Comparison of ENCODE assay signal across 7 cellular contexts in the genomic region with DNA sequence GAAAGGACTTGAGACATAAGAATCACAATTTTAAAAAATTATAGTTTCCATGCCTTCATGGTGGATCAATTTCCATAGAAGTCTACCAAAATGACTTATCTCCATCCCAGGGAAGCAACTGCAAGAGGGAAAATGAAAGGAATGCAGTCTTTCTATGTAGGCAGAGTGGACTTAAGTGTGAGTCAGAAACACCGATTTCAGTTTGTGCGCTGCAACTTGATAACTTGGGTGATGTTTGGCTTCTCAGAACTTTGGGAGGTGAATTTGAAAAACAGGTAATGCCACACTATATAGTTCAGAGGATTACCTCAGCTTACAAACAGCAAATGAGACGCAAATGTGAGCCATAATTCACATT. TPM values are rescaled to one million over a fixed set of nuclear protein-coding genes. Genes with fewer than 3 reads are reported as not detected.
DNase-seq lines count a peak whose midpoint lies in the region; ATAC-seq and TF ChIP-seq lines count a peak whose summit lies in the region.

No MANE protein-coding gene starts in this region.

- ATAC-seq in activated T-helper 17 cell treated with anti-CD3 and anti-CD28 coated beads, Interleukin-2, amount 50 U/mL, for 72 hours (replicated peaks), result no peak
- ATAC-seq in GM19455 (IDR thresholded peaks at IDR 0.05; ENCODE audit: unreplicated experiment), result no peak
- ATAC-seq in HG02642 (IDR thresholded peaks at IDR 0.05; ENCODE audit: poor library complexity, unreplicated experiment), result no peak

- no peaks in the 10 kb centered on the region for H3K36me3 ChIP-seq in iPS-18a (ENCODE audit: control insufficient read depth, low read depth, low read length)
- H3K36me3 ChIP-seq in subcutaneous abdominal adipose tissue (ENCODE audit: control insufficient read depth in 5 of 5, insufficient read depth in 5 of 5, low read length in 5 of 5), result no peaks in the 10 kb centered on the region

- H3K4me1 ChIP-seq in iPS-18a (ENCODE audit: control insufficient read depth, low read depth, low read length), result peaks cover 6% of the 10 kb centered on the region
- peaks cover 2 to 36% (median 25%) of the 10 kb centered on the region in 5 donors for H3K4me1 ChIP-seq in subcutaneous abdominal adipose tissue (ENCODE audit: control insufficient read depth in 5 of 5, insufficient read depth in 5 of 5, low read length in 5 of 5)

- DNase-seq in HL-60 (ENCODE audit: low read depth in 1 of 2, low spot score in 1 of 2) (no peak), NCI-H2029 treated with DMSO at 0.1 percent for 48 hours (lab: John Stamatoyannopoulos, UW) (no peak)

- no peaks in the 10 kb centered on the region for H3K9me3 ChIP-seq in iPS-18a (ENCODE audit: control insufficient read depth, low read depth, low read length)
- H3K9me3 ChIP-seq in subcutaneous abdominal adipose tissue (ENCODE audit: control insufficient read depth in 5 of 5, low read length in 5 of 5), result no peaks in the 10 kb centered on the region

- H3K27ac ChIP-seq in HL-60 (replicated peaks) (no peak overlapping the region), iPS-18a (ENCODE audit: low read length) (peak overlapping the region; percentile 32), subcutaneous abdominal adipose tissue (ENCODE audit: low read depth, low read length) (peak overlapping the region; percentile 78)

- peak overlapping the region; percentile 34 for H3K4me3 ChIP-seq in HL-60 (replicated peaks; ENCODE audit: insufficient read depth, low read length)
- H3K4me3 ChIP-seq in iPS-18a (ENCODE audit: low read length), result peak overlapping the region; percentile 69
- H3K4me3 ChIP-seq in subcutaneous abdominal adipose tissue (ENCODE audit: low read depth in 1 of 5, low read length in 5 of 5), result peak overlapping the region; percentile 79 to 93 (median 88)

- no peaks in the 10 kb centered on the region for H3K9me3 Mint-ChIP-seq in activated T-helper 17 cell treated with anti-CD3 and anti-CD28 coated beads, Interleukin-2, amount 50 U/mL, for 72 hours

- peak overlapping the region; percentile 88 for H3K4me3 Mint-ChIP-seq in activated T-helper 17 cell treated with anti-CD3 and anti-CD28 coated beads, Interleukin-2, amount 50 U/mL, for 72 hours

- no peak for TF ChIP-seq CTCF in HL-60 (IDR thresholded peaks at IDR 0.05; ENCODE audit: insufficient read depth, low read length)

- H3K4me1 Mint-ChIP-seq in activated T-helper 17 cell treated with anti-CD3 and anti-CD28 coated beads, Interleukin-2, amount 50 U/mL, for 72 hours, result peaks cover 20% of the 10 kb centered on the region

- H3K36me3 Mint-ChIP-seq in activated T-helper 17 cell treated with anti-CD3 and anti-CD28 coated beads, Interleukin-2, amount 50 U/mL, for 72 hours (ENCODE audit: low read depth), result peaks cover 15% of the 10 kb centered on the region

- H3K27ac Mint-ChIP-seq in activated T-helper 17 cell treated with anti-CD3 and anti-CD28 coated beads, Interleukin-2, amount 50 U/mL, for 72 hours, result peak overlapping the region; percentile 98

- no peaks in the 10 kb centered on the region for H3K27me3 Mint-ChIP-seq in activated T-helper 17 cell treated with anti-CD3 and anti-CD28 coated beads, Interleukin-2, amount 50 U/mL, for 72 hours

- H3K27me3 ChIP-seq in HL-60 (ENCODE audit: insufficient read depth, poor library complexity, severe bottlenecking), result no peaks in the 10 kb centered on the region
- H3K27me3 ChIP-seq in iPS-18a (ENCODE audit: control insufficient read depth, insufficient read depth, low read length), result no peaks in the 10 kb centered on the region
- H3K27me3 ChIP-seq in subcutaneous abdominal adipose tissue (ENCODE audit: control insufficient read depth in 5 of 5, insufficient read depth in 4 of 5, low read length in 5 of 5), result no peaks in the 10 kb centered on the region

- H3K9ac ChIP-seq in iPS-18a (ENCODE audit: low read length), result peak overlapping the region; percentile 55
- H3K9ac ChIP-seq in subcutaneous abdominal adipose tissue (ENCODE audit: low read length in 5 of 5), result peak overlapping the region; percentile 73 to 92 (median 75)

RNA-seq across cellular contexts. Expression of gene CSNK1G3, which starts 0.7 kb away (rescaled TPM):
- total RNA-seq in activated T-helper 17 cell treated with anti-CD3 and anti-CD28 coated beads, Interleukin-2, amount 50 U/mL, for 72 hours, result 10 to 100 TPM; 27.6 to 39.5 TPM

Comparison
In these comparisons a context has a peak if more than half of its experiments do, and no peak if none do; other contexts are left out.
1. H3K4me3 ChIP-seq: peak in every context shown above with its lines; median percentile 88 in subcutaneous abdominal adipose tissue; 69 in iPS-18a; 34 in HL-60.